1 cellular context compared by ENCODE assay signal in the genomic region with DNA sequence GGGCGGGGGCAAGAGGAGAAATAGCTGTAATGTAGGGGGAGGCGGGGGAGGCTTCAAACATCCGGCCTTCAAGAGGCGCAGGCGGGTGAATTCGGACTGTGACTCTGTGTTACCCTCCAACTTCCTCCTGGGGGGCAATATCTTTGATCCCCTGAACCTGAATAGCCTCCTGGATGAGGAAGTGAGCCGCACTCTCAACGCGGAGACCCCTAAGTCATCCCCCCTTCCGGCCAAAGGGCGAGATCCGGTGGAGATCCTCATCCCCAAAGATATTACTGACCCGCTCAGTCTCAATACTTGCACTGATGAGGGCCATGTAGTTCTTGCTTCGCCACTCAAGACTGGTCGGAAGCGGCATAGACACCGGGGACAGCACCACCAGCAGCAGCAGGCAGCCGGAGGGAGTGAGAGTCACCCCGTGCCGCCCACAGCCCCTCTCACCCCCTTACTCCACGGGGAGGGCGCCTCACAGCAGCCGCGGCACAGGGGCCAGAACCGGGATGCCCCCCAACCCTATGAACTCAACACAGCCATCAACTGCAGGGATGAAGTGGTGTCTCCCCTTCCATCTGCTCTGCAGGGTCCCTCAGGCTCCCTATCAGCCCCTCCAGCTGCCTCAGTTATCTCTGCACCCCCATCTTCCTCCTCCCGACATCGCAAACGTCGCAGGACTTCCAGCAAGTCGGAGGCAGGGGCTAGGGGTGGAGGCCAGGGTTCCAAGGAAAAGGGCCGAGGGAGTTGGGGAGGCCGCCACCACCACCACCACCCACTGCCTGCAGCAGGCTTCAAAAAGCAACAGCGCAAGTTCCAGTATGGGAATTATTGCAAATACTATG.
TF ChIP-seq lines count a peak whose summit lies in the region.

No MANE protein-coding gene starts in this region.

TF ChIP-seq in WTC11, 78 proteins besides CTCF, POLR2A, EP300 and RAD21 (continued from another document):
- TF ChIP-seq ZNF532 (CRISPR knock-in tag; IDR thresholded peaks at IDR 0.05; ENCODE audit: borderline replicate concordance): no peak
